In genomic region chr5:80406980-80407734, GRCh38 we compare ENCODE assay signal across 8 cellular contexts. TPM values are rescaled to one million over a fixed set of nuclear protein-coding genes. Genes with fewer than 3 reads are reported as not detected.
DNase-seq lines count a peak whose midpoint lies in the region; ATAC-seq and TF ChIP-seq lines count a peak whose summit lies in the region.

No MANE protein-coding gene starts in this region.

- DNase-seq in CD8-positive, alpha-beta T cell = peak in 2 of 7 experiments; percentile 6 to 51
- DNase-seq in HCEC 1CT = peak; percentile 27
- no peak for DNase-seq in T-helper 2 cell treated with Interferon-gamma antibody and Interleukin-4, amounts not matched to agents 5 μg/mL and 100 μg/mL, for 36 hours (ENCODE audit: low spot score)
- DNase-seq in endothelial cell (ENCODE audit: low spot score) = peak; percentile 9
- DNase-seq in naive thymus-derived CD4-positive, alpha-beta T cell = peak in 4 of 9 donors; percentile 0 to 22 (median 10)
- no peak for DNase-seq in cerebellar nuclear complex (lab: John Stamatoyannopoulos, UW)

- intact Hi-C loops in CD8-positive, alpha-beta T cell (cut with DNase I, micrococcal nuclease) = loop anchor here (2.0 to 10.0 kb wide), 11 partner anchors 60 to 1870 kb away; partner anchors contain the start of genes HOMER1 (in 2 of the 2), SERINC5 (in 2 of the 2), TENT2 (in 2 of the 2) and FAM151B (in 1 of the 2)
- intact Hi-C loops in naive thymus-derived CD4-positive, alpha-beta T cell (cut with micrococcal nuclease) = loop anchor here (1.0 to 5.0 kb wide), 19 partner anchors 61 to 1872 kb away; partner anchors contain the start of genes FAM151B (in 2 of the 2), HOMER1 (in 2 of the 2), MTX3 (in 2 of the 2) and RPS23 (in 2 of the 2)

- no peaks in the 10 kb centered on the region for H3K27me3 Mint-ChIP-seq in CD8-positive, alpha-beta T cell (ENCODE audit: low read depth)
- peaks cover 4% of the 10 kb centered on the region for H3K27me3 Mint-ChIP-seq in T-helper 2 cell treated with Interferon-gamma antibody and Interleukin-4, amounts not matched to agents 5 μg/mL and 100 μg/mL, for 36 hours (ENCODE audit: low read depth)
- H3K27me3 Mint-ChIP-seq in endothelial cell (ENCODE audit: unreplicated experiment) = peaks cover 3% of the 10 kb centered on the region
- H3K27me3 Mint-ChIP-seq in naive thymus-derived CD4-positive, alpha-beta T cell = peaks cover 0 to 7% (median 0%) of the 10 kb centered on the region in 5 donors

- POLR2A ChIA-PET in CD8-positive, alpha-beta T cell (lab: Charles Lee) = no interaction called here
- POLR2A ChIA-PET in naive thymus-derived CD4-positive, alpha-beta T cell (lab: Charles Lee) = interaction anchor here (0.5 to 1.5 kb wide), 7 partner anchors 10 to 768 kb away, joined by 3 to 6 read pairs (median 4); no protein-coding TSS in a partner anchor

- H3K4me1 Mint-ChIP-seq in CD8-positive, alpha-beta T cell (ENCODE audit: low read depth) = peaks cover 28% of the 10 kb centered on the region
- H3K4me1 Mint-ChIP-seq in T-helper 2 cell treated with Interferon-gamma antibody and Interleukin-4, amounts not matched to agents 5 μg/mL and 100 μg/mL, for 36 hours (ENCODE audit: low read depth) = peaks cover 19% of the 10 kb centered on the region
- peaks cover 12% of the 10 kb centered on the region for H3K4me1 Mint-ChIP-seq in endothelial cell (ENCODE audit: unreplicated experiment)
- peaks cover 20 to 31% (median 21%) of the 10 kb centered on the region in 7 donors for H3K4me1 Mint-ChIP-seq in naive thymus-derived CD4-positive, alpha-beta T cell

- H3K4me3 ChIP-seq in CD8-positive, alpha-beta T cell (ENCODE audit: low read depth, low read length) = peak overlapping the region; percentile 86
- peak overlapping the region; percentile 94 for H3K4me3 ChIP-seq in naive thymus-derived CD4-positive, alpha-beta T cell (ENCODE audit: low read length)

- H3K4me3 Mint-ChIP-seq in CD8-positive, alpha-beta T cell = peak overlapping the region; percentile 99
- peak overlapping the region; percentile 99 for H3K4me3 Mint-ChIP-seq in T-helper 2 cell treated with Interferon-gamma antibody and Interleukin-4, amounts not matched to agents 5 μg/mL and 100 μg/mL, for 36 hours
- H3K4me3 Mint-ChIP-seq in endothelial cell (ENCODE audit: unreplicated experiment) = peak overlapping the region; percentile 96
- H3K4me3 Mint-ChIP-seq in naive thymus-derived CD4-positive, alpha-beta T cell = peak overlapping the region; percentile 91 to 99 (median 96)

- no peaks in the 10 kb centered on the region for H3K27me3 ChIP-seq in CD8-positive, alpha-beta T cell (ENCODE audit: insufficient read depth, low read length)
- no peaks in the 10 kb centered on the region for H3K27me3 ChIP-seq in naive thymus-derived CD4-positive, alpha-beta T cell (ENCODE audit: control insufficient read depth in 2 of 2, insufficient read depth in 2 of 2, low read length in 2 of 2)

- no peaks in the 10 kb centered on the region for H3K9me3 ChIP-seq in CD8-positive, alpha-beta T cell (ENCODE audit: low read length)
- no peaks in the 10 kb centered on the region for H3K9me3 ChIP-seq in naive thymus-derived CD4-positive, alpha-beta T cell (ENCODE audit: control insufficient read depth in 2 of 3, low read length in 3 of 3)

- H3K36me3 Mint-ChIP-seq in CD8-positive, alpha-beta T cell = peaks cover 10% of the 10 kb centered on the region
- H3K36me3 Mint-ChIP-seq in T-helper 2 cell treated with Interferon-gamma antibody and Interleukin-4, amounts not matched to agents 5 μg/mL and 100 μg/mL, for 36 hours (ENCODE audit: low read depth) = peaks cover 8% of the 10 kb centered on the region
- peaks cover 9% of the 10 kb centered on the region for H3K36me3 Mint-ChIP-seq in endothelial cell (ENCODE audit: low read depth, unreplicated experiment)
- peaks cover 0 to 7% (median 0%) of the 10 kb centered on the region in 5 donors for H3K36me3 Mint-ChIP-seq in naive thymus-derived CD4-positive, alpha-beta T cell

- H3K27ac Mint-ChIP-seq in CD8-positive, alpha-beta T cell = peak overlapping the region; percentile 100
- H3K27ac Mint-ChIP-seq in T-helper 2 cell treated with Interferon-gamma antibody and Interleukin-4, amounts not matched to agents 5 μg/mL and 100 μg/mL, for 36 hours = peak overlapping the region; percentile 100
- peak overlapping the region; percentile 99 for H3K27ac Mint-ChIP-seq in endothelial cell (ENCODE audit: unreplicated experiment)
- H3K27ac Mint-ChIP-seq in naive thymus-derived CD4-positive, alpha-beta T cell = peak overlapping the region; percentile 97 to 100 (median 99)

- peak; percentile 0 for ATAC-seq in CD8-positive, alpha-beta T cell
- no peak for ATAC-seq in naive thymus-derived CD4-positive, alpha-beta T cell
- ATAC-seq in GM18870 (IDR thresholded peaks at IDR 0.05; ENCODE audit: unreplicated experiment) (no peak), HG03039 (IDR thresholded peaks at IDR 0.05; ENCODE audit: unreplicated experiment) (no peak)

- CTCF ChIA-PET in CD8-positive, alpha-beta T cell (lab: Charles Lee) = no interaction called here
- CTCF ChIA-PET in naive thymus-derived CD4-positive, alpha-beta T cell (lab: Charles Lee) = no interaction called here

- peaks cover 12% of the 10 kb centered on the region for H3K4me1 ChIP-seq in CD8-positive, alpha-beta T cell (ENCODE audit: insufficient read depth, low read length)
- peaks cover 0 to 3% of the 10 kb centered on the region in 2 donors for H3K4me1 ChIP-seq in naive thymus-derived CD4-positive, alpha-beta T cell (ENCODE audit: control insufficient read depth in 2 of 2, insufficient read depth in 2 of 2, low read length in 2 of 2)

- no peak for TF ChIP-seq CTCF in CD8-positive, alpha-beta T cell (IDR thresholded peaks at IDR 0.05)
- no peak for TF ChIP-seq CTCF in endothelial cell (IDR thresholded peaks at IDR 0.05; ENCODE audit: unreplicated experiment)

- H3K36me3 ChIP-seq in CD8-positive, alpha-beta T cell (ENCODE audit: insufficient read depth, low read length) = no peaks in the 10 kb centered on the region
- peaks cover 0 to 6% (median 0%) of the 10 kb centered on the region in 3 experiments for H3K36me3 ChIP-seq in naive thymus-derived CD4-positive, alpha-beta T cell (ENCODE audit: control insufficient read depth in 2 of 3, insufficient read depth in 3 of 3, low read length in 3 of 3)

- peak overlapping the region; percentile 78 for H3K27ac ChIP-seq in CD8-positive, alpha-beta T cell (ENCODE audit: low read depth, low read length)
- peak overlapping the region; percentile 85 for H3K27ac ChIP-seq in naive thymus-derived CD4-positive, alpha-beta T cell (ENCODE audit: low read depth, low read length)

- no peaks in the 10 kb centered on the region for H3K9me3 Mint-ChIP-seq in CD8-positive, alpha-beta T cell
- no peaks in the 10 kb centered on the region for H3K9me3 Mint-ChIP-seq in T-helper 2 cell treated with Interferon-gamma antibody and Interleukin-4, amounts not matched to agents 5 μg/mL and 100 μg/mL, for 36 hours
- H3K9me3 Mint-ChIP-seq in endothelial cell (ENCODE audit: unreplicated experiment) = no peaks in the 10 kb centered on the region
- H3K9me3 Mint-ChIP-seq in naive thymus-derived CD4-positive, alpha-beta T cell = no peaks in the 10 kb centered on the region

RNA-seq across cellular contexts. Expression of gene ZFYVE16, which starts 0.7 kb away (rescaled TPM):
- total RNA-seq in CD8-positive, alpha-beta T cell = 1 to 10 TPM; 7.6 to 9.9 TPM
- total RNA-seq in endothelial cell (ENCODE audit: unreplicated experiment) = 80.5 TPM
- 10 to 100 TPM; 12.0 to 32.0 (median 26.0) TPM for total RNA-seq in naive thymus-derived CD4-positive, alpha-beta T cell
- 1 to 10 TPM; 3.0 to 4.5 TPM for polyA plus RNA-seq in naive thymus-derived CD4-positive, alpha-beta T cell

Comparison
In these comparisons a context has a peak if more than half of its experiments do, and no peak if none do; other contexts are left out.
1. DNase-seq: peak in HCEC 1CT (single experiment) and endothelial cell (single experiment); none in T-helper 2 cell treated with Interferon-gamma antibody and Interleukin-4, amounts not matched to agents 5 μg/mL and 100 μg/mL, for 36 hours (single experiment) and cerebellar nuclear complex (0 of 2).
2. Peak in every context shown above with its lines, with median percentiles within 50 percentile points of each other: H3K27ac Mint-ChIP-seq and H3K4me3 Mint-ChIP-seq.